ENCODE assay signal across 1 cellular context in genomic region chr10:71836594-71836970, GRCh38.
TF ChIP-seq lines count a peak whose summit lies in the region.

No MANE protein-coding gene starts in this region.

TF ChIP-seq in SK-N-SH, 30 proteins besides CTCF, POLR2A, EP300 and RAD21 (continued from another document):
- TF ChIP-seq IRF3 (IDR thresholded peaks at IDR 0.05; ENCODE audit: low read depth, low read length) (no peak), TAF1 (IDR thresholded peaks at IDR 0.05; ENCODE audit: borderline replicate concordance, low read depth, low read length) (no peak)
